Comparison of ENCODE assay signal across 8 cellular contexts in genomic region chr1:223992456-223993246, GRCh38.
DNase-seq lines count a peak whose midpoint lies in the region; ATAC-seq and TF ChIP-seq lines count a peak whose summit lies in the region.
"Not testable (repeated sequence)": the region's sequence is repeated elsewhere in the genome, so short reads cannot be mapped to it uniquely, and the experiment has no call there.

No MANE protein-coding gene starts in this region.

- DNase-seq in GM04504 (ENCODE audit: low read depth) (peak; percentile 97), NB4 (ENCODE audit: low read depth) (peak; percentile 98), SK-N-DZ (ENCODE audit: low spot score) (peak; percentile 98), glomerular endothelial cell (ENCODE audit: extremely low read depth, low read depth, low spot score) (peak; percentile 83), occipital lobe (lab: John Stamatoyannopoulos, UW) (peak; percentile 98), testis (peak; percentile 100)
- DNase-seq in activated naive CD4-positive, alpha-beta T cell treated with anti-CD3 and anti-CD28 coated beads, Interleukin-2, amount 50 U/mL, for 16 hours, result peak; percentile 100

- peak; percentile 100 for ATAC-seq in HG02571 (IDR thresholded peaks at IDR 0.05; ENCODE audit: unreplicated experiment)

- intact Hi-C loops in testis (cut with DNase I; ENCODE audit: low total_unique reads), result not testable (repeated sequence)

- not testable (repeated sequence) for TF ChIP-seq CTCF in NB4 (IDR thresholded peaks at IDR 0.05; ENCODE audit: low read depth, low read length)
- TF ChIP-seq CTCF in testis (IDR thresholded peaks at IDR 0.05), result peak in 2 of 3 experiments; percentile 1 to 42

- H3K4me3 ChIP-seq in NB4 (ENCODE audit: low read depth, low read length) (peak overlapping the region; percentile 70), testis (peak overlapping the region; percentile 68 to 79)

- H3K36me3 ChIP-seq in testis (ENCODE audit: low read depth, missing control alignments), result not testable (repeated sequence)

- WGBS in testis, 2 donors, result 0 to 1% methylated on average over 1 to 38 of the region's 70 CpGs

- peak overlapping the region; percentile 76 to 80 for H3K27ac ChIP-seq in testis

- H3K4me1 ChIP-seq in testis, result not testable (repeated sequence)

- not testable (repeated sequence) for H3K9me3 ChIP-seq in testis

- H3K27me3 ChIP-seq in testis, result not testable (repeated sequence)

- TF ChIP-seq POLR2A in NB4 (IDR thresholded peaks at IDR 0.05; ENCODE audit: extremely low read depth, insufficient read length), result peak; percentile 22
- TF ChIP-seq POLR2A in testis (IDR thresholded peaks at IDR 0.05), result peak; percentile 55

Comparison
In these comparisons a context has a peak if more than half of its experiments do, and no peak if none do; other contexts are left out.
1. Peak in every context shown above with its lines: DNase-seq, ATAC-seq, H3K4me3 ChIP-seq and H3K27ac ChIP-seq.